ENCODE assay signal across 8 cellular contexts in the genomic region with DNA sequence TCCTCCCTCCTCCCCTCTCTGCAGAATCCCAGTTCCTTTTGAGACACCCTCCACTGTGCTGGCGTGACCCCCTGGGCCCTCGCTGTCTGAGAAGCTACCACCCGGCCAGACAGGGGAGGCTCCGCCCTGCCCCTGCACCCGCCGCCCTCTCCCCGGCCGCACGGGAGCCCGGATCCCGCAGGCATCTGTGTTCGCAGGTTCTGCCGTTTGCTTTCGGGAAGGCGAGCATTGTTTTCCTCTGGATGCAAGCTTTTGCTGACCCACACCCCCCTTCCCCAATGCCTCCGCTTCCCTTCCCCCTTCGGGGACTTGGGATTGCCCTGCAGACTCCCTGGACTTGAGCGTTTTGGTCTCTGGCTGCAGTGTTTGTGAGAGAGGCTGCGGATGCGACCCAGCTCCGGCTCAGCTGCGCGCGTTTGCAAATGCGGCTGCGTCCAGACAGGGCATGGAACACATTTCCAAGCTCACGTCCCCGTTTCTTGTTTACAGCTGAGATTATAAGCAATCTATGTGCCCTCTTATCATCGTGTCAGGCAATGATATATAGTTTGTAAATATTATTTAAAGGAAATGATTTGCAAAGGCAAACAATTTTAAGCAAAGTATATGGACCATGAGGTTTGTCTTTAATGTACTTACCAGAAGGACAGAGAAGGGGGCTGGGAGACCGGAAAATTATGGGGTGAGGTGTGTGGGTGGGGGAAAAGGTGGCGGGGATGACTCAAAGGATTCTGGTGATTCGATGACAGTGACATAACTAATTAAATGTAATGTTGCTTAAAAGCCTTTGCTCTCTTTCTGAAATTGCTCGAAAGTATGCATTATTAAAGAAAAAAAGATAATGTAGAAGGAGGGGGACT.
DNase-seq lines count a peak whose midpoint lies in the region; ATAC-seq lines count a peak whose summit lies in the region.

No MANE protein-coding gene starts in this region.

- DNase-seq in Daoy (ENCODE audit: low read depth) (peak; percentile 72), NCI-H774 (lab: John Stamatoyannopoulos, UW) (peak; percentile 60), right cardiac atrium (peak; percentile 53 to 85 (median 82)), posterior vena cava (ENCODE audit: low spot score) (peak; percentile 86), GM19240 (ENCODE audit: insufficient read length, low spot score) (no peak)
- no peak for DNase-seq in central memory CD4-positive, alpha-beta T cell

- H3K4me3 ChIP-seq in right cardiac atrium (ENCODE audit: low read length): peak overlapping the region; percentile 37

- peak overlapping the region; percentile 83 for H3K27ac ChIP-seq in angular gyrus (ENCODE audit: low read depth, low read length)
- H3K27ac ChIP-seq in right cardiac atrium (ENCODE audit: low read length): no peak overlapping the region

- intact Hi-C loops in right cardiac atrium (cut with DNase I) (no loop called here), posterior vena cava (cut with DNase I) (no loop called here)

- H3K4me1 ChIP-seq in right cardiac atrium (ENCODE audit: control insufficient read depth, insufficient read depth, low read length): no peaks in the 10 kb centered on the region

- no peaks in the 10 kb centered on the region for H3K9me3 ChIP-seq in right cardiac atrium (ENCODE audit: control insufficient read depth, low read length)

- ATAC-seq in HG03139 (IDR thresholded peaks at IDR 0.05; ENCODE audit: unreplicated experiment) (peak; percentile 48), right cardiac atrium (peak; percentile 95 to 96)

- 1% methylated on average over 33 of the region's 33 CpGs for WGBS in right cardiac atrium

- no peaks in the 10 kb centered on the region for H3K27me3 ChIP-seq in right cardiac atrium (ENCODE audit: control insufficient read depth, insufficient read depth)

Comparison
In these comparisons a context has a peak if more than half of its experiments do, and no peak if none do; other contexts are left out.
1. DNase-seq: peak in Daoy (single experiment), NCI-H774 (single experiment), right cardiac atrium (3 of 3) and posterior vena cava (single experiment); none in GM19240 (single experiment) and central memory CD4-positive, alpha-beta T cell (single experiment).